ENCODE assay signal across 8 cellular contexts in genomic region chr3:69012111-69012835, GRCh38. TPM values are rescaled to one million over a fixed set of nuclear protein-coding genes. Genes with fewer than 3 reads are reported as not detected.
A peak's percentile ranks its signal among the peaks of the same experiment; 100 is the strongest.
DNase-seq lines count a peak whose midpoint lies in the region; ATAC-seq and TF ChIP-seq lines count a peak whose summit lies in the region.

No MANE protein-coding gene starts in this region.

- H3K27ac ChIP-seq in layer of hippocampus (ENCODE audit: low read depth, low read length) (peak overlapping the region; percentile 77), thoracic aorta (peak overlapping the region; percentile 100)

- H3K4me3 Mint-ChIP-seq in activated T-cell treated with anti-CD3 and anti-CD28 coated beads, Interleukin-2, amount 50 U/mL, for 24 hours = peak overlapping the region; percentile 78
- H3K4me3 Mint-ChIP-seq in brain = peak overlapping the region; percentile 85 to 93 (median 89)

- TF ChIP-seq CTCF in brain (conservative IDR thresholded peaks at IDR 0.05) = no peak
- no peak for TF ChIP-seq CTCF in thoracic aorta (IDR thresholded peaks at IDR 0.05)

- H3K9me3 ChIP-seq in thoracic aorta = no peaks in the 10 kb centered on the region

- ATAC-seq in thoracic aorta (ENCODE audit: insufficient number of reproducible peaks, low FRiP score, low read depth) = peak; percentile 48
- no peak for ATAC-seq in GM19328 (IDR thresholded peaks at IDR 0.05; ENCODE audit: unreplicated experiment)

- no peaks in the 10 kb centered on the region for H3K27me3 ChIP-seq in layer of hippocampus (ENCODE audit: control insufficient read depth, insufficient read depth, low read length)
- H3K27me3 ChIP-seq in thoracic aorta (replicated peaks; ENCODE audit: insufficient read depth) = no peaks in the 10 kb centered on the region

- peaks cover 40 to 65% of the 10 kb centered on the region in 2 donors for H3K4me1 ChIP-seq in thoracic aorta (ENCODE audit: control insufficient read depth in 1 of 2, low read depth in 2 of 2)

- peaks cover 35% of the 10 kb centered on the region for H3K4me1 Mint-ChIP-seq in activated T-cell treated with anti-CD3 and anti-CD28 coated beads, Interleukin-2, amount 50 U/mL, for 24 hours (ENCODE audit: low read depth)
- peaks cover 42% of the 10 kb centered on the region for H3K4me1 Mint-ChIP-seq in brain

- no peaks in the 10 kb centered on the region for H3K9me3 Mint-ChIP-seq in activated T-cell treated with anti-CD3 and anti-CD28 coated beads, Interleukin-2, amount 50 U/mL, for 24 hours
- no peaks in the 10 kb centered on the region for H3K9me3 Mint-ChIP-seq in brain

- peak overlapping the region; percentile 71 for H3K27ac Mint-ChIP-seq in activated T-cell treated with anti-CD3 and anti-CD28 coated beads, Interleukin-2, amount 50 U/mL, for 24 hours
- H3K27ac Mint-ChIP-seq in brain = peak overlapping the region; percentile 42 to 91 (median 81)

- no peaks in the 10 kb centered on the region for H3K36me3 ChIP-seq in thoracic aorta

- H3K27me3 Mint-ChIP-seq in activated T-cell treated with anti-CD3 and anti-CD28 coated beads, Interleukin-2, amount 50 U/mL, for 24 hours = no peaks in the 10 kb centered on the region
- peaks cover 31% of the 10 kb centered on the region for H3K27me3 Mint-ChIP-seq in brain

- DNase-seq in activated T-cell treated with anti-CD3 and anti-CD28 coated beads, Interleukin-2, amount 50 U/mL, for 24 hours = no peak
- DNase-seq in activated T-cell treated with anti-CD3 and anti-CD28 coated beads, Interleukin-2, amount 50 U/mL, for 1 hour = no peak
- DNase-seq in thoracic aorta (ENCODE audit: low spot score) (peak; percentile 47), NCI-H128 (lab: John Stamatoyannopoulos, UW; ENCODE audit: unreplicated experiment) (no peak), Kasumi-1 (lab: John Stamatoyannopoulos, UW) (no peak)

- peak overlapping the region; percentile 96 for H3K4me3 ChIP-seq in thoracic aorta

- H3K36me3 Mint-ChIP-seq in activated T-cell treated with anti-CD3 and anti-CD28 coated beads, Interleukin-2, amount 50 U/mL, for 24 hours (ENCODE audit: low read depth) = peaks cover 48% of the 10 kb centered on the region
- peaks cover 12% of the 10 kb centered on the region for H3K36me3 Mint-ChIP-seq in brain

RNA-seq across cellular contexts. Expression of gene EOGT, which starts 1.2 kb away (rescaled TPM):
- polyA plus RNA-seq in brain (ENCODE audit: insufficient read depth, low read depth, low replicate concordance) = 1.6 TPM
- 100 to 1,000 TPM; 148 to 183 TPM for total RNA-seq in thoracic aorta

RNA-seq across cellular contexts. Expression of gene TMF1, which starts 39.9 kb away (rescaled TPM):
- 2.5 TPM for polyA plus RNA-seq in brain (ENCODE audit: insufficient read depth, low read depth, low replicate concordance)
- 10 to 100 TPM; 34.7 to 49.2 TPM for total RNA-seq in thoracic aorta
